In genomic region chr20:49277786-49278035, GRCh38 we compare ENCODE assay signal across 8 cellular contexts. TPM values are rescaled to one million over a fixed set of nuclear protein-coding genes. Genes with fewer than 3 reads are reported as not detected.
DNase-seq lines count a peak whose midpoint lies in the region; FAIRE-seq and TF ChIP-seq lines count a peak whose summit lies in the region.

No MANE protein-coding gene starts in this region.

- no peak for TF ChIP-seq EP300 in sigmoid colon (IDR thresholded peaks at IDR 0.05)

- H3K36me3 ChIP-seq in SJSA1, result peaks cover 77% of the 10 kb centered on the region
- peaks cover 24 to 62% (median 36%) of the 10 kb centered on the region in 4 donors for H3K36me3 ChIP-seq in sigmoid colon

- no peaks in the 10 kb centered on the region for H3K27me3 ChIP-seq in SJSA1 (replicated peaks)
- no peaks in the 10 kb centered on the region for H3K27me3 ChIP-seq in sigmoid colon

- H3K4me1 ChIP-seq in SJSA1 (replicated peaks), result peaks cover 38% of the 10 kb centered on the region
- H3K4me1 ChIP-seq in sigmoid colon, result peaks cover 0 to 57% (median 52%) of the 10 kb centered on the region in 4 donors

- no peak for DNase-seq in GM12891 (ENCODE audit: insufficient read length, low spot score)
- no peak for DNase-seq in SJSA1 (ENCODE audit: low read depth in 1 of 2, low spot score in 2 of 2)
- no peak for DNase-seq in fibroblast of mammary gland (ENCODE audit: low read depth)
- no peak for DNase-seq in sigmoid colon
- no peak for DNase-seq in NCI-H1417 treated with DMSO at 0.1 percent for 48 hours (lab: John Stamatoyannopoulos, UW)
- no peak for DNase-seq in NCI-H82 (lab: John Stamatoyannopoulos, UW)
- no peak for DNase-seq in NCI-H1436 treated with DMSO at 0.1 percent for 48 hours (lab: John Stamatoyannopoulos, UW)
- DNase-seq in RKO (ENCODE audit: low spot score), result no peak

- TF ChIP-seq POLR2A in GM12891 (IDR thresholded peaks at IDR 0.05; ENCODE audit: low read depth, low read length), result peak; percentile 44; the same call in 1 of the 2 replicates
- TF ChIP-seq POLR2A in sigmoid colon (IDR thresholded peaks at IDR 0.05), result no peak

- peak overlapping the region; percentile 91 for H3K27ac ChIP-seq in SJSA1
- peak overlapping the region; percentile 95 to 98 (median 97) for H3K27ac ChIP-seq in sigmoid colon

- no peak for FAIRE-seq in GM12891 (lab: Jason Lieb, UNC)

- H3K4me3 ChIP-seq in SJSA1 (peak overlapping the region; percentile 53), fibroblast of mammary gland (ENCODE audit: control insufficient read depth, low read depth, low read length) (peak overlapping the region; percentile 92), sigmoid colon (peak overlapping the region; percentile 86 to 98 (median 90))

- peaks cover 23% of the 10 kb centered on the region for H3K9me3 ChIP-seq in SJSA1 (replicated peaks)
- peaks cover 0 to 7% (median 3%) of the 10 kb centered on the region in 4 donors for H3K9me3 ChIP-seq in sigmoid colon

- no peak for TF ChIP-seq CTCF in fibroblast of mammary gland (conservative IDR thresholded peaks at IDR 0.05; ENCODE audit: control insufficient read depth, insufficient read depth, low read depth, low read length)
- no peak for TF ChIP-seq CTCF in sigmoid colon (IDR thresholded peaks at IDR 0.05)

- 1% methylated on average over 22 of the region's 22 CpGs for WGBS in sigmoid colon, 2 donors

- intact Hi-C loops in sigmoid colon (cut with DNase I), result loop anchor here (2.0 kb wide), 1 partner anchor 59 kb away; the partner anchor contains the start of gene DDX27

TF ChIP-seq in GM12891, 5 proteins besides CTCF, POLR2A, EP300 and RAD21:
- TF ChIP-seq POU2F2 (IDR thresholded peaks at IDR 0.05; ENCODE audit: low read depth, low read length), result no peak
- no peak for TF ChIP-seq PAX5 (IDR thresholded peaks at IDR 0.05; ENCODE audit: insufficient read depth, low read length, severe bottlenecking)
- TF ChIP-seq TAF1 (IDR thresholded peaks at IDR 0.05; ENCODE audit: low read depth, low read length), result no peak
- no peak for TF ChIP-seq POLR2AphosphoS5 (IDR thresholded peaks at IDR 0.05; ENCODE audit: low read depth, low read length)
- TF ChIP-seq SPI1 (IDR thresholded peaks at IDR 0.05; ENCODE audit: low read depth, low read length), result no peak
TF ChIP-seq in GM12891: peak in this region for 0.

RNA-seq across cellular contexts. Expression of gene ZNFX1, which starts 0.1 kb away (rescaled TPM):
- 11.0 TPM for polyA plus RNA-seq in GM12891 (2012; ENCODE audit: low read depth, missing spikeins)
- total RNA-seq in SJSA1 (2014; rRNA removed; shearing (Covaris generic)), result 21.1 and 32.8 TPM in 2 replicates
- total RNA-seq in sigmoid colon, result 10 to 100 TPM; 25.7 to 32.1 (median 29.6) TPM
- 10 to 100 TPM in 1 of 3 donors, 1 to 10 TPM in 2; 7.2 to 20.2 (median 9.5) TPM for polyA plus RNA-seq in sigmoid colon

RNA-seq across cellular contexts. Expression of gene DDX27, which starts 58.5 kb away (rescaled TPM):
- polyA plus RNA-seq in GM12891 (2012; ENCODE audit: low read depth, missing spikeins), result 35.6 TPM
- 36.5 and 43.7 TPM in 2 replicates for total RNA-seq in SJSA1 (2014; rRNA removed; shearing (Covaris generic))
- total RNA-seq in sigmoid colon, result 10 to 100 TPM; 23.5 to 28.2 (median 27.8) TPM
- polyA plus RNA-seq in sigmoid colon, result 10 to 100 TPM; 16.8 to 40.4 (median 22.2) TPM
